In genomic region chr10:75497997-75498797, GRCh38 we compare ENCODE assay signal across 16 cellular contexts.
A peak's percentile ranks its signal among the peaks of the same experiment; 100 is the strongest.
DNase-seq lines count a peak whose midpoint lies in the region; ATAC-seq, FAIRE-seq and TF ChIP-seq lines count a peak whose summit lies in the region.
"Had no signal": no experiment of that assay in that cellular context is flagged by ENCODE, and none has a peak within 500 bp of the region (broad histone marks: within the 10 kb centered on the region; RNA-seq: fewer than 3 reads in every experiment).

No MANE protein-coding gene starts in this region.

- no peaks in the 10 kb centered on the region for H3K9me3 Mint-ChIP-seq in endothelial cell (ENCODE audit: unreplicated experiment)

- no peaks in the 10 kb centered on the region for H3K9me3 ChIP-seq in right atrium auricular region
- no peaks in the 10 kb centered on the region for H3K9me3 ChIP-seq in adrenal gland (replicated peaks in 1 of 3)
- H3K9me3 ChIP-seq in kidney (ENCODE audit: control insufficient read depth in 1 of 2, low read length in 2 of 2) = no peaks in the 10 kb centered on the region
- H3K9me3 ChIP-seq: ascending aorta, lower lobe of right lung, tibial artery had no signal

- FAIRE-seq in kidney (lab: Jason Lieb, UNC) = no peak

- H3K27me3 Mint-ChIP-seq in endothelial cell (ENCODE audit: unreplicated experiment) = peaks cover 2% of the 10 kb centered on the region

- TF ChIP-seq CTCF in right atrium auricular region (IDR thresholded peaks at IDR 0.05) = no peak
- TF ChIP-seq CTCF in adrenal gland (IDR thresholded peaks at IDR 0.05) = no peak
- no peak for TF ChIP-seq CTCF in kidney (IDR thresholded peaks at IDR 0.05; ENCODE audit: borderline replicate concordance, extremely low read depth, insufficient read depth)
- TF ChIP-seq CTCF in endothelial cell (IDR thresholded peaks at IDR 0.05; ENCODE audit: unreplicated experiment) = no peak

- H3K27me3 ChIP-seq in right atrium auricular region (no peaks in the 10 kb centered on the region), adrenal gland (no peaks in the 10 kb centered on the region)
- H3K27me3 ChIP-seq: ascending aorta, tibial artery had no signal

- no peak overlapping the region for H3K27ac ChIP-seq in right atrium auricular region
- peak overlapping the region; percentile 27 to 82 (median 65) for H3K27ac ChIP-seq in adrenal gland
- no peak overlapping the region for H3K27ac ChIP-seq in kidney (ENCODE audit: low read depth in 2 of 2, low read length in 2 of 2)
- H3K27ac ChIP-seq: ascending aorta, lower lobe of right lung, tibial artery had no signal

- no peak overlapping the region for H3K4me3 Mint-ChIP-seq in endothelial cell (ENCODE audit: unreplicated experiment)
- H3K4me3 Mint-ChIP-seq: IgD-negative memory B cell had no signal

- H3K36me3 ChIP-seq in right atrium auricular region (no peaks in the 10 kb centered on the region), adrenal gland (replicated peaks in 1 of 2) (no peaks in the 10 kb centered on the region), kidney (ENCODE audit: control insufficient read depth in 1 of 2, insufficient read depth in 2 of 2, low read length in 2 of 2) (peaks cover 0 to 2% of the 10 kb centered on the region in 2 donors)
- H3K36me3 ChIP-seq: ascending aorta, lower lobe of right lung, tibial artery had no signal

- DNase-seq in Right ventricle myocardium superior (peak; percentile 47), right atrium auricular region (ENCODE audit: low spot score) (no peak), adrenal gland (peak; percentile 85 to 94 (median 92)), kidney (peak; percentile 72), inferior parietal cortex (ENCODE audit: extremely low spot score) (no peak), left lobe of liver (ENCODE audit: low spot score) (no peak), endothelial cell (ENCODE audit: low spot score) (no peak)
- no peak for DNase-seq in activated naive CD4-positive, alpha-beta T cell (lab: John Stamatoyannopoulos, UW)
- DNase-seq: ACHN; activated CD4-positive, alpha-beta T cell treated with anti-CD3 and anti-CD28 coated beads for 1 hour; lower lobe of right lung; NCI-H1694 treated with DMSO at 0.1 percent for 48 hours; stimulated activated CD4-positive, alpha-beta T cell treated with anti-CD3 and anti-CD28 coated beads, Interleukin-12 subunit alpha, Interleukin-12 subunit beta, amount 100 ng/mL, for 4 hours had no signal

- no peak overlapping the region for H3K9ac ChIP-seq in kidney (ENCODE audit: low read length in 2 of 2)

- 47 to 59% (median 54%) methylated on average over 13 of the region's 13 CpGs for WGBS in adrenal gland, 4 donors

- intact Hi-C loops in Right ventricle myocardium superior (cut with DNase I) (no loop called here), adrenal gland (cut with DNase I) (loop anchor here in 1 of 2 donors (10.0 kb wide), 1 partner anchor 93 kb away; the partner anchor contains the start of gene ZNF503), kidney (cut with DNase I) (no loop called here)

- peak in 1 of 2 donors; percentile 34 for TF ChIP-seq POLR2A in adrenal gland (IDR thresholded peaks at IDR 0.05)

- peaks cover 6% of the 10 kb centered on the region for H3K4me1 Mint-ChIP-seq in endothelial cell (ENCODE audit: unreplicated experiment)
- H3K4me1 Mint-ChIP-seq: IgD-negative memory B cell had no signal

- H3K4me3 ChIP-seq in right atrium auricular region (no peak overlapping the region), adrenal gland (no peak overlapping the region), kidney (ENCODE audit: low read length in 2 of 2) (no peak overlapping the region)
- H3K4me3 ChIP-seq: ascending aorta, lower lobe of right lung, tibial artery had no signal

- no peaks in the 10 kb centered on the region for H3K36me3 Mint-ChIP-seq in endothelial cell (ENCODE audit: low read depth, unreplicated experiment)
- H3K36me3 Mint-ChIP-seq: IgD-negative memory B cell had no signal

- H3K27ac Mint-ChIP-seq in endothelial cell (ENCODE audit: unreplicated experiment) = no peak overlapping the region
- H3K27ac Mint-ChIP-seq: IgD-negative memory B cell had no signal

- ATAC-seq in Right ventricle myocardium superior (ENCODE audit: poor library complexity) (no peak), left lobe of liver (no peak)

- H3K4me1 ChIP-seq in right atrium auricular region (peaks cover 0 to 9% of the 10 kb centered on the region in 2 donors), adrenal gland (replicated peaks in 1 of 2) (peaks cover 14 to 33% of the 10 kb centered on the region in 2 donors), kidney (ENCODE audit: control insufficient read depth in 1 of 2, insufficient read depth in 1 of 2, low read depth in 1 of 2, low read length in 2 of 2) (no peaks in the 10 kb centered on the region)
- H3K4me1 ChIP-seq: tibial artery had no signal

Comparison
In these comparisons a context has a peak if more than half of its experiments do, and no peak if none do; other contexts are left out.
1. DNase-seq: peak in Right ventricle myocardium superior (single experiment), adrenal gland (7 of 7) and kidney (single experiment); none in right atrium auricular region (single experiment), activated naive CD4-positive, alpha-beta T cell (0 of 4), inferior parietal cortex (single experiment), left lobe of liver (single experiment) and endothelial cell (single experiment).
2. H3K27ac ChIP-seq: peak in adrenal gland (5 of 5); none in right atrium auricular region (0 of 2) and kidney (0 of 2).